Comparison of ENCODE assay signal across 1 cellular context in the genomic region with DNA sequence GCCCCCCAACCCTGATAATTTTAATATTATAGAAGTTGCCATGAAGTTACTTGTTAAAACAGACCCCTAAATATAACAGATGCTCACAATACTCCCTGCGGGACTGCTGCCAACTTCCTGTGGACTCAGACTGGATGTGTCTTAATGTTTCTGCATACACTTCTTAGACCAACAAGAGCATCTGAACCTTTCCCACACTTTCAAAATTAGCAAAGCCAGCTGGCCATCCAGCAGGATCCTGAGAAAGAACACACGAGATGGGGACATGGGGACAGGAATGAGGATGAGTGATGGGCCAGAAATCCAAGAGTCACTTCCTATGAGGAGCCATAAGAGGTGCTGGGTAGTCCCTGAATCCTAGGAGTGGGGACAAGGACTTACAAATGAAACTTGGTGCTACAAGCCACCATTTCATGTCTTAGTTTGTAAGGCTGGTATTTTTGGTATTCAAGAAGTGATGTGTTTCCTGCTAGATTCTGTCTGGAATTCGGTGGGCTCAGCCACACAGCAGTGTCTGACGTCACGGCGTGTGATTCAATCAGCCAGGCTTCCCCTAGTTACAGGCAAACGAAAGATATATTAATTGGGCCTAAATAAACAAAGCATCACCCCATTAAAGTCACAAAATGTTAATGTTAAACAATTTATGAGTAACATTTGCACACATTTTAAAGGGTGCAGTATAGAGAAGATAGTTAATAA.
TF ChIP-seq lines count a peak whose summit lies in the region.

No MANE protein-coding gene starts in this region.

TF ChIP-seq in GM23338, 12 proteins besides CTCF, POLR2A, EP300 and RAD21 (continued from another document):
- TF ChIP-seq, protein P1, sequence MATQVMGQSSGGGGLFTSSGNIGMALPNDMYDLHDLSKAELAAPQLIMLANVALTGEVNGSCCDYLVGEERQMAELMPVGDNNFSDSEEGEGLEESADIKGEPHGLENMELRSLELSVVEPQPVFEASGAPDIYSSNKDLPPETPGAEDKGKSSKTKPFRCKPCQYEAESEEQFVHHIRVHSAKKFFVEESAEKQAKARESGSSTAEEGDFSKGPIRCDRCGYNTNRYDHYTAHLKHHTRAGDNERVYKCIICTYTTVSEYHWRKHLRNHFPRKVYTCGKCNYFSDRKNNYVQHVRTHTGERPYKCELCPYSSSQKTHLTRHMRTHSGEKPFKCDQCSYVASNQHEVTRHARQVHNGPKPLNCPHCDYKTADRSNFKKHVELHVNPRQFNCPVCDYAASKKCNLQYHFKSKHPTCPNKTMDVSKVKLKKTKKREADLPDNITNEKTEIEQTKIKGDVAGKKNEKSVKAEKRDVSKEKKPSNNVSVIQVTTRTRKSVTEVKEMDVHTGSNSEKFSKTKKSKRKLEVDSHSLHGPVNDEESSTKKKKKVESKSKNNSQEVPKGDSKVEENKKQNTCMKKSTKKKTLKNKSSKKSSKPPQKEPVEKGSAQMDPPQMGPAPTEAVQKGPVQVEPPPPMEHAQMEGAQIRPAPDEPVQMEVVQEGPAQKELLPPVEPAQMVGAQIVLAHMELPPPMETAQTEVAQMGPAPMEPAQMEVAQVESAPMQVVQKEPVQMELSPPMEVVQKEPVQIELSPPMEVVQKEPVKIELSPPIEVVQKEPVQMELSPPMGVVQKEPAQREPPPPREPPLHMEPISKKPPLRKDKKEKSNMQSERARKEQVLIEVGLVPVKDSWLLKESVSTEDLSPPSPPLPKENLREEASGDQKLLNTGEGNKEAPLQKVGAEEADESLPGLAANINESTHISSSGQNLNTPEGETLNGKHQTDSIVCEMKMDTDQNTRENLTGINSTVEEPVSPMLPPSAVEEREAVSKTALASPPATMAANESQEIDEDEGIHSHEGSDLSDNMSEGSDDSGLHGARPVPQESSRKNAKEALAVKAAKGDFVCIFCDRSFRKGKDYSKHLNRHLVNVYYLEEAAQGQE (IDR thresholded peaks at IDR 0.05; ENCODE audit: unreplicated experiment) = no peak
- no peak for TF ChIP-seq EZH2 (IDR thresholded peaks at IDR 0.05; ENCODE audit: low read depth, unreplicated experiment)
- no peak for TF ChIP-seq CREB1 (CRISPR knock-in tag; IDR thresholded peaks at IDR 0.05; ENCODE audit: low read depth)
- no peak for TF ChIP-seq ZNF114 (CRISPR knock-in tag; IDR thresholded peaks at IDR 0.05)
